Comparison of ENCODE assay signal across 14 cellular contexts in the genomic region with DNA sequence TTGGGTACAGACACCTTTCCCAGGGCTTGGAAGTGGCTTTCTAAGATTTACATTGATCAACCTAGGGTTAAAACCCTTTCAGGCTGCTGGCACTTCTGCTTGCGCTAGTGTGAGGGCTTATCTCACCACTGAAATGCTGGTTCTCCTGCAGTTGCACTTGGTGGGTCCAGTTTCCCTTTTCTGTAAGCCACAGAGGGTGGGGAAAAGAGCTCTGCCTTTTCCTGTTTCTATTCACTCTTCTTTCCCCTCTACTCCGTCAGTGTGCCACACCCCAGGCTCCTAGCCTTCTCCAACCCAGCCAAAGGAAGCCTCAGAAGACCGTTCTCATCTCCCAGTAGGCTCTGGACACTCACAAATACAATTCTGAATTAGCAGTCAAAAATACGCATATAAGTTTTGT. TPM values are rescaled to one million over a fixed set of nuclear protein-coding genes. Genes with fewer than 3 reads are reported as not detected.
DNase-seq lines count a peak whose midpoint lies in the region; ATAC-seq and TF ChIP-seq lines count a peak whose summit lies in the region.
"Had no signal": no experiment of that assay in that cellular context is flagged by ENCODE, and none has a peak within 500 bp of the region (broad histone marks: within the 10 kb centered on the region; RNA-seq: fewer than 3 reads in every experiment).

No MANE protein-coding gene starts in this region.

- no peaks in the 10 kb centered on the region for H3K36me3 Mint-ChIP-seq in activated naive CD8-positive, alpha-beta T cell treated with anti-CD3 and anti-CD28 coated beads, Interleukin-2, amount 10 ng/mL, durations not matched to agents 7 days and 5 days
- no peaks in the 10 kb centered on the region for H3K36me3 Mint-ChIP-seq in naive thymus-derived CD8-positive, alpha-beta T cell
- H3K36me3 Mint-ChIP-seq in H9 (ENCODE audit: insufficient read depth in 1 of 3, low read depth in 3 of 3), result no peaks in the 10 kb centered on the region
- H3K36me3 Mint-ChIP-seq: CD4-positive, CD25-positive, alpha-beta regulatory T cell had no signal

- no peaks in the 10 kb centered on the region for H4K20me1 ChIP-seq in H9 (ENCODE audit: control insufficient read depth, insufficient read depth, insufficient read length)

- no peaks in the 10 kb centered on the region for H3K79me2 ChIP-seq in H9 (ENCODE audit: insufficient read depth, low read length)

- H4K5ac ChIP-seq in H9 (ENCODE audit: insufficient read length, low read depth, low read length), result no peak overlapping the region

- no peaks in the 10 kb centered on the region for H3K9me3 Mint-ChIP-seq in activated naive CD8-positive, alpha-beta T cell treated with anti-CD3 and anti-CD28 coated beads, Interleukin-2, amount 10 ng/mL, durations not matched to agents 7 days and 5 days
- H3K9me3 Mint-ChIP-seq in naive thymus-derived CD8-positive, alpha-beta T cell, result no peaks in the 10 kb centered on the region
- H3K9me3 Mint-ChIP-seq in H9, result no peaks in the 10 kb centered on the region

- no peak overlapping the region for H2BK5ac ChIP-seq in H9 (ENCODE audit: insufficient read length, low read length)

- no peak overlapping the region for H2BK15ac ChIP-seq in H9 (ENCODE audit: low read depth, low read length)

- H3K4ac ChIP-seq in H9 (ENCODE audit: low read depth, low read length), result no peak overlapping the region

- no peak overlapping the region for H2BK12ac ChIP-seq in H9 (ENCODE audit: insufficient read length, low read depth, low read length)

- no peaks in the 10 kb centered on the region for H3K4me1 ChIP-seq in H9 (ENCODE audit: insufficient read depth, low read length)

- H2BK20ac ChIP-seq in H9 (ENCODE audit: low read depth, low read length, poor library complexity, severe bottlenecking), result no peak overlapping the region

- no CpG with 5 or more reads among the region's 4 CpGs for WGBS in H9 (ENCODE audit: extremely low coverage, insufficient read length, low lambda C conversion rate)

- H4K91ac ChIP-seq in H9 (ENCODE audit: insufficient read length, low read depth, low read length), result no peak overlapping the region

- H3K18ac ChIP-seq in H9 (ENCODE audit: insufficient read length, low read depth, low read length), result no peak overlapping the region

- POLR2A ChIA-PET in activated naive CD8-positive, alpha-beta T cell treated with anti-CD3 and anti-CD28 coated beads, Interleukin-2, amount 10 ng/mL, durations not matched to agents 7 days and 5 days (lab: Charles Lee), result no interaction called here
- POLR2A ChIA-PET in naive thymus-derived CD8-positive, alpha-beta T cell (lab: Charles Lee), result no interaction called here

- H3K4me2 ChIP-seq in H9 (ENCODE audit: insufficient read depth, insufficient read length, low read length), result no peak overlapping the region

- peaks cover 9% of the 10 kb centered on the region for H3K4me1 Mint-ChIP-seq in activated naive CD8-positive, alpha-beta T cell treated with anti-CD3 and anti-CD28 coated beads, Interleukin-2, amount 10 ng/mL, durations not matched to agents 7 days and 5 days
- peaks cover 4 to 19% (median 9%) of the 10 kb centered on the region in 4 donors for H3K4me1 Mint-ChIP-seq in naive thymus-derived CD8-positive, alpha-beta T cell
- no peaks in the 10 kb centered on the region for H3K4me1 Mint-ChIP-seq in H9

- H2AFZ ChIP-seq in H9 (ENCODE audit: low read length), result no peak overlapping the region

- H3K4me3 ChIP-seq in NB4 (ENCODE audit: low read depth, low read length), result peak overlapping the region; percentile 51
- H3K4me3 ChIP-seq: coronary artery had no signal

- no peak overlapping the region for H3K9ac ChIP-seq in H9 (ENCODE audit: extremely low read depth, insufficient read length, low read length)

- no peaks in the 10 kb centered on the region for H3K9me3 ChIP-seq in H9 (ENCODE audit: control insufficient read depth, low read depth, low read length)

- H3K23me2 ChIP-seq in H9 (ENCODE audit: insufficient read length, low read depth, low read length, poor library complexity, severe bottlenecking), result no peaks in the 10 kb centered on the region

- no peak overlapping the region for H3K56ac ChIP-seq in H9 (ENCODE audit: insufficient read length, low read depth, low read length)

- H2AK5ac ChIP-seq in H9 (ENCODE audit: insufficient read length, low read length), result no peak overlapping the region

- no peaks in the 10 kb centered on the region for H3K79me1 ChIP-seq in H9 (ENCODE audit: insufficient read depth, low read depth, low read length, poor library complexity, severe bottlenecking)

- peaks cover 20% of the 10 kb centered on the region for H3K27me3 Mint-ChIP-seq in activated naive CD8-positive, alpha-beta T cell treated with anti-CD3 and anti-CD28 coated beads, Interleukin-2, amount 10 ng/mL, durations not matched to agents 7 days and 5 days
- peaks cover 8 to 30% (median 12%) of the 10 kb centered on the region in 5 donors for H3K27me3 Mint-ChIP-seq in naive thymus-derived CD8-positive, alpha-beta T cell
- H3K27me3 Mint-ChIP-seq in H9 (ENCODE audit: low read depth), result no peaks in the 10 kb centered on the region

- H2BK120ac ChIP-seq in H9 (ENCODE audit: low read depth, low read length, poor library complexity, severe bottlenecking), result no peak overlapping the region

- no peak overlapping the region for H4K8ac ChIP-seq in H9 (replicated peaks; ENCODE audit: insufficient read length, low read depth, low read length)

- no peaks in the 10 kb centered on the region for H3K27me3 ChIP-seq in H9 (ENCODE audit: insufficient read depth, low read length)

- H3K23ac ChIP-seq in H9 (ENCODE audit: insufficient read length, low read depth, low read length), result no peak overlapping the region

- H3K27ac Mint-ChIP-seq in activated naive CD8-positive, alpha-beta T cell treated with anti-CD3 and anti-CD28 coated beads, Interleukin-2, amount 10 ng/mL, durations not matched to agents 7 days and 5 days, result no peak overlapping the region
- peak overlapping the region in 4 of 10 donors; percentile 6 to 83 (median 66) for H3K27ac Mint-ChIP-seq in naive thymus-derived CD8-positive, alpha-beta T cell
- H3K27ac Mint-ChIP-seq in H9, result peak overlapping the region in 1 of 3 experiments; percentile 75; a peak in 1 of 7 replicates

- peak overlapping the region; percentile 66 for H3K4me3 Mint-ChIP-seq in activated naive CD8-positive, alpha-beta T cell treated with anti-CD3 and anti-CD28 coated beads, Interleukin-2, amount 10 ng/mL, durations not matched to agents 7 days and 5 days
- H3K4me3 Mint-ChIP-seq in naive thymus-derived CD8-positive, alpha-beta T cell, result peak overlapping the region in 7 of 10 donors; percentile 13 to 69 (median 57)
- no peak overlapping the region for H3K4me3 Mint-ChIP-seq in H9

- TF ChIP-seq CTCF in NB4 (IDR thresholded peaks at IDR 0.05; ENCODE audit: low read depth, low read length) (no peak), H9 (conservative IDR thresholded peaks at IDR 0.05) (no peak)

- peak; percentile 11 for DNase-seq in GF-D8 (lab: John Stamatoyannopoulos, UW)
- peak; percentile 67 for DNase-seq in NB4 (ENCODE audit: low read depth)
- DNase-seq in activated naive CD8-positive, alpha-beta T cell treated with anti-CD3 and anti-CD28 coated beads, Interleukin-2, amount 10 ng/mL, durations not matched to agents 7 days and 5 days, result no peak
- DNase-seq in naive thymus-derived CD8-positive, alpha-beta T cell, result peak in 1 of 10 donors; percentile 1
- DNase-seq in COR-L47 (lab: John Stamatoyannopoulos, UW), result no peak
- DNase-seq in H9, result no peak
- no peak for DNase-seq in NCI-H187 treated with DMSO at 0.1 percent for 48 hours (lab: John Stamatoyannopoulos, UW)
- DNase-seq: activated CD8-positive, alpha-beta memory T cell treated with anti-CD3 and anti-CD28 coated beads, Interleukin-2, amount 50 U/mL, for 4 hours; CD4-positive, CD25-positive, alpha-beta regulatory T cell; KG1; NCI-H2081; retina had no signal

- no peak for TF ChIP-seq POLR2A in NB4 (IDR thresholded peaks at IDR 0.05; ENCODE audit: extremely low read depth, insufficient read length)

- H3K14ac ChIP-seq in H9 (ENCODE audit: insufficient read depth, low read length), result no peak overlapping the region

- H3K27ac ChIP-seq in H9 (ENCODE audit: insufficient read length, low read depth, low read length), result no peak overlapping the region
- H3K27ac ChIP-seq: coronary artery had no signal

- peak; percentile 26 for ATAC-seq in activated naive CD8-positive, alpha-beta T cell treated with anti-CD3 and anti-CD28 coated beads, Interleukin-2, amount 10 ng/mL, durations not matched to agents 7 days and 5 days (ENCODE audit: low read depth)
- ATAC-seq in naive thymus-derived CD8-positive, alpha-beta T cell, result peak; percentile 23 to 25
- no peak for ATAC-seq in GM21381 (IDR thresholded peaks at IDR 0.05; ENCODE audit: unreplicated experiment)

- H3T11ph ChIP-seq in H9 (ENCODE audit: low read length), result no peak overlapping the region

RNA-seq across cellular contexts. Expression of a gene that starts 19.0 kb away (rescaled TPM):
- total RNA-seq in activated naive CD8-positive, alpha-beta T cell treated with anti-CD3 and anti-CD28 coated beads, Interleukin-2, amount 10 ng/mL, durations not matched to agents 7 days and 5 days, result 100 to 1,000 TPM; 131 to 135 TPM
- total RNA-seq in naive thymus-derived CD8-positive, alpha-beta T cell, result 10 to 100 TPM; 88.4 to 94.5 TPM
- polyA plus RNA-seq in naive thymus-derived CD8-positive, alpha-beta T cell, result 100 to 1,000 TPM; 157 to 190 (median 162) TPM
- 131 and 132 TPM in 2 replicates for total RNA-seq in H9 (2021)

Comparison
In these comparisons a context has a peak if more than half of its experiments do, and no peak if none do; other contexts are left out.
1. DNase-seq: peak in GF-D8 (single experiment) and NB4 (single experiment); none in activated naive CD8-positive, alpha-beta T cell treated with anti-CD3 and anti-CD28 coated beads, Interleukin-2, amount 10 ng/mL, durations not matched to agents 7 days and 5 days (single experiment), COR-L47 (single experiment), H9 (single experiment) and NCI-H187 treated with DMSO at 0.1 percent for 48 hours (single experiment).
2. H3K4me3 Mint-ChIP-seq: peak in activated naive CD8-positive, alpha-beta T cell treated with anti-CD3 and anti-CD28 coated beads, Interleukin-2, amount 10 ng/mL, durations not matched to agents 7 days and 5 days (single experiment) and naive thymus-derived CD8-positive, alpha-beta T cell (7 of 10); none in H9 (0 of 2).